Comparison of ENCODE assay signal across 1 cellular context in the genomic region with DNA sequence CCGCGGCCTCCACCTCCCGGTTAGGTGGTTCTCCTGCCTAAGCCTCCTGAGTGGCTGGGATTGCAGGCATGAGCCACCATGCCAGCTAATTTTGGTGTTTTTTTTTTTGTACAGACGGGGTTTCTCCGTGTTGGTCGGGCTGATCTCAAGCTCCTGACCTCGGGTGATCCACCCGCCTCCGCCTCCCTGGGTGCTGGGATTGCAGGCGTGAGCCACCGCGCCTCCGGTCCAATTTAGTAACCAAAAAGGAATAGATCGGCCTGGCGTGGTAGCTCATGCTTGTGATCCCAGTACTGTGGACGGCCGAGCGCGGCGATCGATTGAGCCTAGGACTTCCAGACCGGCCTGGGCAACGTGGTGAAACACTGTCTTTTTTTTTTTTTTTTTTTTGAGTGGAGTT. TPM values are rescaled to one million over a fixed set of nuclear protein-coding genes. Genes with fewer than 3 reads are reported as not detected.
"Had no signal": no experiment of that assay in that cellular context is flagged by ENCODE, and none has a peak within 500 bp of the region (broad histone marks: within the 10 kb centered on the region; RNA-seq: fewer than 3 reads in every experiment).

No MANE protein-coding gene starts in this region.

RNA-seq across cellular contexts. Expression of a gene that starts 12.6 kb away (rescaled TPM):
- total RNA-seq: G401 had no signal
